8 cellular contexts compared by ENCODE assay signal in the genomic region with DNA sequence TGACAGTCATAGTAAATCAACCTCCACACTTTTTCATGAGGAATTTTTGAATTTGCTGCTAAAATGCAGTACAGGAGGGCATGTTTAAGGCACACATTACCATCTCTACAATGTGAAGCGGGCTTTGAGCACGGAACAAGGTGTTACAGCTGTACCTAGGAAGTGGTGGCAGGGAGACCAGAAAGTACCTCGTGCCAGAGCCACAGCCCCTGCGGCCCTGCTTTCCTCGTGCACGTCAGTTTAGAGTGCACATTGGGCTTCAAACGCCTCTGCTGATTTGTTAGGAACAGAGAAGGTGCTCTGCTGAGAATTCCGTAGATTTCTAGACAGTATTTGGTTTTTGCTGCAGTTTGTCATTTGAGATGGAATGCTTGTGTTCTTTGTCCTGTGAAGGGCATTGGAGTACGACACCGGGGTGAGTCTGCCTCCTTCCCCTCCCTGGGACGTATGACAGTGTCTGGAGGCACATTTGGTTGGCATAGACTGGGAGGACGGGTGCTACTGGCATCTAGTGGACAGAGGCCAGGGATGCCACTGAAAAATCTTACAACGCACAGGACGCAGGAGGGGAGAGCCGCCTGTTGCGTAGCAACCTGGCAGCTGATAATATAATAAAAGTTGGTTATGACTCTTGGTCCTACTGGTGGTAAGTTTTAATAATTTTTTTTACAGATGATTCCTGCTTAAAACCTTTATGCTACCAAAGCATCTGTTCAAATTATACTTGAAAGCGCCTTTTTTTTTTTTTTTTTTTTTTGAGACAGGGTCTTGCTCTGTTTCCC. TPM values are rescaled to one million over a fixed set of nuclear protein-coding genes. Genes with fewer than 3 reads are reported as not detected.
DNase-seq lines count a peak whose midpoint lies in the region; ATAC-seq and TF ChIP-seq lines count a peak whose summit lies in the region.

No MANE protein-coding gene starts in this region.

- peak; percentile 52 for TF ChIP-seq CTCF in Loucy (conservative IDR thresholded peaks at IDR 0.05; ENCODE audit: low read length)
- peak; percentile 26 to 74 (median 64) for TF ChIP-seq CTCF in adrenal gland (IDR thresholded peaks at IDR 0.05)

- H3K27me3 ChIP-seq in Loucy (ENCODE audit: insufficient read depth, low read length, poor library complexity, severe bottlenecking) (no peaks in the 10 kb centered on the region), adrenal gland (no peaks in the 10 kb centered on the region), skeletal muscle satellite cell (ENCODE audit: control insufficient read depth, insufficient read depth, low read length) (no peaks in the 10 kb centered on the region)

- peaks cover 4% of the 10 kb centered on the region; the same call in 1 of the 2 replicates for H3F3A ChIP-seq in Loucy (ENCODE audit: low read depth)

- no peaks in the 10 kb centered on the region for H3K36me3 ChIP-seq in Loucy (ENCODE audit: insufficient read depth, low read length)
- no peaks in the 10 kb centered on the region for H3K36me3 ChIP-seq in adrenal gland (replicated peaks in 1 of 2)
- no peaks in the 10 kb centered on the region for H3K36me3 ChIP-seq in skeletal muscle satellite cell (ENCODE audit: insufficient read depth, low read length)

- peaks cover 89% of the 10 kb centered on the region for H4K20me1 ChIP-seq in Loucy (ENCODE audit: insufficient read depth, low read length, poor library complexity, severe bottlenecking)

- intact Hi-C loops in adrenal gland (cut with DNase I) (no loop called here), left ventricle myocardium superior (cut with micrococcal nuclease) (no loop called here)

- peaks cover 100% of the 10 kb centered on the region for H3K79me2 ChIP-seq in Loucy (ENCODE audit: insufficient read depth, low read length)

- H3K9ac ChIP-seq in Loucy (ENCODE audit: low read depth, low read length, poor library complexity, severe bottlenecking), result no peak overlapping the region
- H3K9ac ChIP-seq in skeletal muscle satellite cell (ENCODE audit: low read depth, low read length), result peak overlapping the region; percentile 7

- H2AFZ ChIP-seq in Loucy (ENCODE audit: low read length), result no peak overlapping the region

- H3K9me2 ChIP-seq in Loucy (replicated peaks; ENCODE audit: low read depth, low read length), result no peaks in the 10 kb centered on the region

- ATAC-seq in left ventricle myocardium superior (peak; percentile 90), HG03039 (IDR thresholded peaks at IDR 0.05; ENCODE audit: unreplicated experiment) (no peak), GM21825 (IDR thresholded peaks at IDR 0.05; ENCODE audit: unreplicated experiment) (no peak)

- TF ChIP-seq POLR2A in adrenal gland (IDR thresholded peaks at IDR 0.05), result peak in 1 of 2 donors; percentile 73

- no peak overlapping the region for H3K4me3 ChIP-seq in Loucy (ENCODE audit: low read length, poor library complexity, severe bottlenecking)
- H3K4me3 ChIP-seq in adrenal gland, result no peak overlapping the region
- no peak overlapping the region for H3K4me3 ChIP-seq in skeletal muscle satellite cell (ENCODE audit: low read length)

- H3K4me1 ChIP-seq in Loucy (ENCODE audit: insufficient read depth, low read length, poor library complexity, severe bottlenecking) (peaks cover 32% of the 10 kb centered on the region), adrenal gland (replicated peaks in 1 of 2) (peaks cover 35 to 89% of the 10 kb centered on the region in 2 donors), skeletal muscle satellite cell (ENCODE audit: control insufficient read depth, insufficient read depth, low read length) (peaks cover 40% of the 10 kb centered on the region)

- H3K9me3 ChIP-seq in Loucy (ENCODE audit: insufficient read depth, low read depth, low read length) (no peaks in the 10 kb centered on the region), adrenal gland (replicated peaks in 1 of 3) (no peaks in the 10 kb centered on the region), skeletal muscle satellite cell (replicated peaks; ENCODE audit: low read length) (no peaks in the 10 kb centered on the region)

- DNase-seq in DMS 273 (lab: John Stamatoyannopoulos, UW; ENCODE audit: unreplicated experiment), result peak; percentile 82
- peak; percentile 84 to 97 (median 94) for DNase-seq in adrenal gland
- DNase-seq in left ventricle myocardium superior, result peak; percentile 68
- no peak for DNase-seq in Kasumi-1 (lab: John Stamatoyannopoulos, UW)

- 26 to 30% (median 29%) methylated on average over 16 to 17 of the region's 17 CpGs for WGBS in adrenal gland, 4 donors

- H3K27ac ChIP-seq in adrenal gland, result peak overlapping the region; percentile 83 to 92 (median 90)

- H3K4me2 ChIP-seq in Loucy (ENCODE audit: low read depth, low read length, poor library complexity, severe bottlenecking) (peak overlapping the region; percentile 14), skeletal muscle satellite cell (ENCODE audit: low read length) (peak overlapping the region; percentile 52)

RNA-seq across cellular contexts. Expression of a gene that starts 9.1 kb away (rescaled TPM):
- 100 to 1,000 TPM in 1 of 8 donors, 10 to 100 TPM in 7; 30.5 to 138 (median 49.0) TPM for total RNA-seq in adrenal gland
- 10 to 100 TPM; 33.2 to 43.0 (median 38.9) TPM for polyA plus RNA-seq in adrenal gland
- 41.5 TPM for total RNA-seq in left ventricle myocardium superior
- 23.2 and 26.4 TPM in 2 replicates for total RNA-seq in skeletal muscle satellite cell (2012; rRNA removed)

Comparison
In these comparisons a context has a peak if more than half of its experiments do, and no peak if none do; other contexts are left out.
1. DNase-seq: peak in DMS 273 (single experiment), adrenal gland (7 of 7) and left ventricle myocardium superior (single experiment); none in Kasumi-1 (0 of 2).